In the genomic region with DNA sequence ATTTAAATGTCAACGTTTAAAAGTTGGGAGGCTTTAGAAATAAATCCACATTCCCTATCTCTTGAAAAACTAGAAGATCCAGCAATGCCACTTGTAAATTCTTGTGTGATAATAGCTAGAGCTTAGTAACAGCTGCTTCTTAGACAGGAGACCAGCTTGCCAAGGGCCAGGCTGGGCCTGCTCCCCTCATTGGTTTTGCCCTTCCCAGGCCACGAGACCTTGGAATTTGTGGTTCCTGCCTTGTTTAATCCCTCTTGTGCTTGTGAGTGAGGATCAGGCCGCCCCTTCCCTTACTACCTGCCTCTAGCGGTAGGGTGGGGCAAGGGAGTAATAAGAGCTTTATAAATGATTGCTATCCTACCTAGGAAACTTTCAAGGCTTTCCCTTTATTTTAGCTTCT, we compare ENCODE assay signal across 15 cellular contexts.
A peak's percentile ranks its signal among the peaks of the same experiment; 100 is the strongest.
DNase-seq lines count a peak whose midpoint lies in the region; ATAC-seq, FAIRE-seq and TF ChIP-seq lines count a peak whose summit lies in the region.
"Had no signal": no experiment of that assay in that cellular context is flagged by ENCODE, and none has a peak within 500 bp of the region (broad histone marks: within the 10 kb centered on the region; RNA-seq: fewer than 3 reads in every experiment).

No MANE protein-coding gene starts in this region.

- no peak overlapping the region for H3K9ac ChIP-seq in H9 (ENCODE audit: extremely low read depth, insufficient read length, low read length)
- H3K9ac ChIP-seq in mammary epithelial cell (ENCODE audit: insufficient read depth, low read length) = no peak overlapping the region
- H3K9ac ChIP-seq in kidney (ENCODE audit: low read length in 2 of 2) = no peak overlapping the region

- FAIRE-seq in kidney (lab: Jason Lieb, UNC) = no peak

- no peak overlapping the region for H3K18ac ChIP-seq in H9 (ENCODE audit: insufficient read length, low read depth, low read length)

- no peaks in the 10 kb centered on the region for H3K79me1 ChIP-seq in H9 (ENCODE audit: insufficient read depth, low read depth, low read length, poor library complexity, severe bottlenecking)

- H3K23me2 ChIP-seq in H9 (ENCODE audit: insufficient read length, low read depth, low read length, poor library complexity, severe bottlenecking) = no peaks in the 10 kb centered on the region

- WGBS in H9 (ENCODE audit: extremely low coverage, insufficient read length, low lambda C conversion rate) = no CpG with 5 or more reads among the region's 4 CpGs
- 51% methylated on average over 4 of the region's 4 CpGs for WGBS in mammary epithelial cell (ENCODE audit: low coverage, missing lambda C conversion rate)
- WGBS in suprapubic skin = 37% methylated on average over 4 of the region's 4 CpGs

- no peak overlapping the region for H3T11ph ChIP-seq in H9 (ENCODE audit: low read length)

- H3K4me3 ChIP-seq in mammary epithelial cell (replicated peaks in 1 of 3; ENCODE audit: insufficient read depth in 1 of 3, low read depth in 2 of 3, low read length in 3 of 3) = no peak overlapping the region
- no peak overlapping the region for H3K4me3 ChIP-seq in kidney (ENCODE audit: low read length in 2 of 2)
- H3K4me3 ChIP-seq in suprapubic skin = no peak overlapping the region
- H3K4me3 ChIP-seq: cardiac muscle cell had no signal

- H3K27ac ChIP-seq in H9 (ENCODE audit: insufficient read length, low read depth, low read length) (no peak overlapping the region), mammary epithelial cell (ENCODE audit: insufficient read depth, low read depth, low read length) (peak overlapping the region; percentile 73), kidney (ENCODE audit: low read depth in 2 of 2, low read length in 2 of 2) (no peak overlapping the region), suprapubic skin (peak overlapping the region; percentile 34)
- H3K27ac ChIP-seq: cardiac muscle cell had no signal

- no peak overlapping the region for H3K4me2 ChIP-seq in H9 (ENCODE audit: insufficient read depth, insufficient read length, low read length)
- no peak overlapping the region for H3K4me2 ChIP-seq in mammary epithelial cell (ENCODE audit: insufficient read depth, low read depth, low read length)

- H2AK5ac ChIP-seq in H9 (ENCODE audit: insufficient read length, low read length) = no peak overlapping the region

- no peak overlapping the region for H2BK120ac ChIP-seq in H9 (ENCODE audit: low read depth, low read length, poor library complexity, severe bottlenecking)

- peak; percentile 73 for DNase-seq in H9
- DNase-seq in mammary epithelial cell = no peak
- DNase-seq in kidney = peak; percentile 76
- no peak for DNase-seq in suprapubic skin (ENCODE audit: low spot score in 2 of 2)
- no peak for DNase-seq in NCI-H748 treated with DMSO at 0.1 percent for 48 hours (lab: John Stamatoyannopoulos, UW)
- no peak for DNase-seq in DMS153 treated with DMSO at 0.1 percent for 48 hours (lab: John Stamatoyannopoulos, UW; ENCODE audit: unreplicated experiment)
- no peak for DNase-seq in cerebellum (ENCODE audit: low spot score)
- DNase-seq: DMS153; head of caudate nucleus; KG1; naive thymus-derived CD4-positive, alpha-beta T cell; NCI-H526; stimulated activated CD4-positive, alpha-beta T cell treated with anti-CD3 and anti-CD28 coated beads, Interleukin-4, amount 100 ng/mL, for 24 hours had no signal

- H3K36me3 ChIP-seq in mammary epithelial cell (ENCODE audit: insufficient read depth, low read length) (no peaks in the 10 kb centered on the region), kidney (ENCODE audit: control insufficient read depth in 1 of 2, insufficient read depth in 2 of 2, low read length in 2 of 2) (peaks cover 6 to 54% of the 10 kb centered on the region in 2 donors), suprapubic skin (peaks cover 14% of the 10 kb centered on the region)

- no peak overlapping the region for H3K14ac ChIP-seq in H9 (ENCODE audit: insufficient read depth, low read length)

- H3K79me2 ChIP-seq in H9 (ENCODE audit: insufficient read depth, low read length) (no peaks in the 10 kb centered on the region), mammary epithelial cell (ENCODE audit: insufficient read depth, low read length) (no peaks in the 10 kb centered on the region)

- H4K91ac ChIP-seq in H9 (ENCODE audit: insufficient read length, low read depth, low read length) = no peak overlapping the region

- no peaks in the 10 kb centered on the region for H3K27me3 Mint-ChIP-seq in H9 (ENCODE audit: low read depth)
- H3K27me3 Mint-ChIP-seq: naive thymus-derived CD4-positive, alpha-beta T cell had no signal

- no peak overlapping the region for H3K56ac ChIP-seq in H9 (ENCODE audit: insufficient read length, low read depth, low read length)

- dilution Hi-C loops in mammary epithelial cell (cut with HindIII; ENCODE audit: low sequenced_read_pairs) = no loop called here

- H2AFZ ChIP-seq in H9 (ENCODE audit: low read length) (no peak overlapping the region), mammary epithelial cell (ENCODE audit: low read depth, low read length) (peak overlapping the region; percentile 43)

- no peak overlapping the region for H3K23ac ChIP-seq in H9 (ENCODE audit: insufficient read length, low read depth, low read length)

- H3K27me3 ChIP-seq in H9 (ENCODE audit: insufficient read depth, low read length) (no peaks in the 10 kb centered on the region), mammary epithelial cell (ENCODE audit: insufficient read depth, low read length) (no peaks in the 10 kb centered on the region), suprapubic skin (no peaks in the 10 kb centered on the region)
- H3K27me3 ChIP-seq: cardiac muscle cell had no signal

- no peak overlapping the region for H2BK15ac ChIP-seq in H9 (ENCODE audit: low read depth, low read length)

- ATAC-seq in GM21619 (IDR thresholded peaks at IDR 0.05; ENCODE audit: unreplicated experiment) = no peak
- ATAC-seq: naive thymus-derived CD4-positive, alpha-beta T cell had no signal

- peaks cover 11 to 18% of the 10 kb centered on the region in 2 experiments for H3K4me1 Mint-ChIP-seq in H9

- no peak overlapping the region for H2BK5ac ChIP-seq in H9 (ENCODE audit: insufficient read length, low read length)

- TF ChIP-seq EP300 in suprapubic skin (IDR thresholded peaks at IDR 0.05) = no peak

- no peak overlapping the region for H2BK20ac ChIP-seq in H9 (ENCODE audit: low read depth, low read length, poor library complexity, severe bottlenecking)

- CTCF ChIA-PET in mammary epithelial cell (lab: Charles Lee; ENCODE audit: low non-redundant PET) = no interaction called here

- no peaks in the 10 kb centered on the region for H3K9me3 Mint-ChIP-seq in H9
- H3K9me3 Mint-ChIP-seq: naive thymus-derived CD4-positive, alpha-beta T cell had no signal

- intact Hi-C loops in mammary epithelial cell (cut with micrococcal nuclease) (no loop called here), kidney (cut with DNase I) (no loop called here)

- H4K20me1 ChIP-seq in H9 (ENCODE audit: control insufficient read depth, insufficient read depth, insufficient read length) = no peaks in the 10 kb centered on the region
- H4K20me1 ChIP-seq in mammary epithelial cell (ENCODE audit: insufficient read depth, low read length) = no peaks in the 10 kb centered on the region

- H4K8ac ChIP-seq in H9 (replicated peaks; ENCODE audit: insufficient read length, low read depth, low read length) = no peak overlapping the region

- no peak for TF ChIP-seq POLR2A in suprapubic skin (IDR thresholded peaks at IDR 0.05)

- H3K4me1 ChIP-seq in H9 (ENCODE audit: insufficient read depth, low read length) (no peaks in the 10 kb centered on the region; the same call in 1 of the 2 replicates), mammary epithelial cell (ENCODE audit: insufficient read depth, low read length) (peaks cover 38% of the 10 kb centered on the region), kidney (ENCODE audit: control insufficient read depth in 1 of 2, insufficient read depth in 1 of 2, low read depth in 1 of 2, low read length in 2 of 2) (peaks cover 8 to 17% of the 10 kb centered on the region in 2 donors), suprapubic skin (peaks cover 35% of the 10 kb centered on the region)

- no peak overlapping the region for H3K4ac ChIP-seq in H9 (ENCODE audit: low read depth, low read length)

- TF ChIP-seq CTCF in H9 (conservative IDR thresholded peaks at IDR 0.05) = peak; percentile 50
- TF ChIP-seq CTCF in mammary epithelial cell (conservative IDR thresholded peaks at IDR 0.05 in 1 of 2, IDR thresholded peaks at IDR 0.05 in 1 of 2; ENCODE audit: extremely low read depth in 1 of 2, insufficient read depth in 1 of 2, low read depth in 1 of 2, low read length in 2 of 2) = no peak
- no peak for TF ChIP-seq CTCF in kidney (IDR thresholded peaks at IDR 0.05; ENCODE audit: borderline replicate concordance, extremely low read depth, insufficient read depth)
- TF ChIP-seq CTCF in suprapubic skin (IDR thresholded peaks at IDR 0.05) = no peak

- H2BK12ac ChIP-seq in H9 (ENCODE audit: insufficient read length, low read depth, low read length) = no peak overlapping the region

- H3K27ac Mint-ChIP-seq in H9 = no peak overlapping the region; a peak in 1 of 7 replicates

- in situ Hi-C loops in mammary epithelial cell (cut with MboI; ENCODE audit: low sequenced_read_pairs in 2 of 2) = loop anchor here (25.0 kb wide), 3 partner anchors 586 to 861 kb away; no protein-coding TSS in a partner anchor

- H3K9me3 ChIP-seq in H9 (ENCODE audit: control insufficient read depth, low read depth, low read length) = no peaks in the 10 kb centered on the region
- H3K9me3 ChIP-seq in mammary epithelial cell (replicated peaks; ENCODE audit: insufficient read depth, low read length) = no peaks in the 10 kb centered on the region
- H3K9me3 ChIP-seq in kidney (ENCODE audit: control insufficient read depth in 1 of 2, low read length in 2 of 2) = no peaks in the 10 kb centered on the region
- H3K9me3 ChIP-seq in suprapubic skin = no peaks in the 10 kb centered on the region

- no peak overlapping the region for H3K4me3 Mint-ChIP-seq in H9
- H3K4me3 Mint-ChIP-seq: naive thymus-derived CD4-positive, alpha-beta T cell had no signal

- H3K36me3 Mint-ChIP-seq in H9 (ENCODE audit: insufficient read depth in 1 of 3, low read depth in 3 of 3) = no peaks in the 10 kb centered on the region

- BruUV-seq in mammary epithelial cell (replicated peaks; lab: Mats Ljungman, UMichigan) = no TSS peak

- no peak overlapping the region for H4K5ac ChIP-seq in H9 (ENCODE audit: insufficient read length, low read depth, low read length)

Comparison
In these comparisons a context has a peak if more than half of its experiments do, and no peak if none do; other contexts are left out.
1. DNase-seq: peak in H9 (single experiment) and kidney (single experiment); none in mammary epithelial cell (single experiment), suprapubic skin (0 of 2), NCI-H748 treated with DMSO at 0.1 percent for 48 hours (single experiment), DMS153 treated with DMSO at 0.1 percent for 48 hours (single experiment) and cerebellum (single experiment).
2. H3K27ac ChIP-seq: peak in mammary epithelial cell (single experiment) and suprapubic skin (single experiment); none in H9 (single experiment) and kidney (0 of 2).